8 cellular contexts compared by ENCODE assay signal in the genomic region with DNA sequence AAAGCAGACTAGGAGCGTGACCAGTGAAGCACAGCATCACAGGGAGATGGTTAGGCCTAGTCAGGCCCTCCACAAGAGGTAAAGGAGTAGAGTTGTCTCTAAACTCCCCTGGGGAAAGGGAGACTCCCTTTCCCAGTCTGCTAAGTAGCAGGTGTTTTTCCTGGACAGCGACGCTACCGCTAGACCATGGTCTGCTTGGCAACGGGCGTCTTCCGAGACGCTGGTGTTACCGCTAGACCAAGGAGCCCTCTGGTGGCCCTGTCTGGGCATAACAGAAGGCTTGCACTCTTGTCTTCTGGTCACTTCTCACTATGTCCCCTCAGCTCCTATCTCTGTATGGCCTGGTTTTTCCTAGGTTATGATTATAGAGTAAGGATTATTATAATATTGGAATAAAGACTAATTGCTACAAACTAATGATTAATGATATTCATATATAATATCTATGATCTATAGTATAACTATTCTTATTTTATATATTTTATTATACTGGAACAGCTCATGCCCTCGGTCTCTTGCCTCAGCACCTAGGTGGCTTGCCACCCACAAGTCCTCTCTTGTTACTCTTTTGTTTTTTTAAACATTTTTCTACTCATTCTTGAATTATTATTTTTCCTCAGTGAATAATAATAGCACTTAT. TPM values are rescaled to one million over a fixed set of nuclear protein-coding genes. Genes with fewer than 3 reads are reported as not detected.
DNase-seq lines count a peak whose midpoint lies in the region; ATAC-seq and TF ChIP-seq lines count a peak whose summit lies in the region.
"Not testable (repeated sequence)": the region's sequence is repeated elsewhere in the genome, so short reads cannot be mapped to it uniquely, and the experiment has no call there.

No MANE protein-coding gene starts in this region.

- H3K27ac ChIP-seq in foreskin keratinocyte; naive thymus-derived CD4-positive, alpha-beta T cell (ENCODE audit: low read depth, low read length): not testable (repeated sequence)

- H3K36me3 ChIP-seq in HAP-1 (replicated peaks); naive thymus-derived CD4-positive, alpha-beta T cell (ENCODE audit: control insufficient read depth in 2 of 3, insufficient read depth in 3 of 3, low read length in 3 of 3): not testable (repeated sequence)

- H3K9me3 Mint-ChIP-seq in naive thymus-derived CD4-positive, alpha-beta T cell, result peaks cover 0 to 20% (median 0%) of the 10 kb centered on the region in 11 donors

- in situ Hi-C loops in HAP-1 (cut with MboI; ENCODE audit: low sequenced_read_pairs), result not testable (repeated sequence)

- H3K4me1 ChIP-seq in HAP-1; foreskin keratinocyte; naive thymus-derived CD4-positive, alpha-beta T cell (ENCODE audit: control insufficient read depth in 2 of 2, insufficient read depth in 2 of 2, low read length in 2 of 2): not testable (repeated sequence)

- H3K4me3 ChIP-seq in HAP-1; naive thymus-derived CD4-positive, alpha-beta T cell (ENCODE audit: low read length): not testable (repeated sequence)

- peaks cover 10 to 21% (median 14%) of the 10 kb centered on the region in 7 donors for H3K4me1 Mint-ChIP-seq in naive thymus-derived CD4-positive, alpha-beta T cell

- peak; percentile 83 for TF ChIP-seq CTCF in foreskin keratinocyte (conservative IDR thresholded peaks at IDR 0.05)

- H3K36me3 Mint-ChIP-seq in naive thymus-derived CD4-positive, alpha-beta T cell, result peaks cover 0 to 12% (median 0%) of the 10 kb centered on the region in 5 donors

- DNase-seq in Ammon's horn (ENCODE audit: low spot score) (peak; percentile 58), HAP-1 (ENCODE audit: low spot score in 2 of 2) (peak; percentile 27 to 79), NCI-H748 treated with DMSO at 0.1 percent for 48 hours (lab: John Stamatoyannopoulos, UW) (peak; percentile 16), amniotic epithelial cell (ENCODE audit: low read depth) (peak; percentile 69), foreskin keratinocyte (peak in 1 of 2 donors; percentile 45)
- peak; percentile 64 for DNase-seq in activated CD4-positive, CD25-positive, alpha-beta regulatory T cell treated with anti-CD3 and anti-CD28 coated beads, Interleukin-2, amount 50 U/mL, for 72 hours
- DNase-seq in naive thymus-derived CD4-positive, alpha-beta T cell, result peak in 7 of 9 donors; percentile 25 to 49 (median 44)
- peak; percentile 38 to 45 for DNase-seq in stimulated activated CD4-positive, alpha-beta T cell treated with anti-CD3 and anti-CD28 coated beads, Interleukin-4, amount 100 ng/mL, for 4 hours

- H3K27me3 Mint-ChIP-seq in naive thymus-derived CD4-positive, alpha-beta T cell, result peaks cover 10 to 20% (median 11%) of the 10 kb centered on the region in 5 donors

- peak overlapping the region in 2 of 9 donors; percentile 12 to 60 for H3K27ac Mint-ChIP-seq in naive thymus-derived CD4-positive, alpha-beta T cell

- POLR2A ChIA-PET in naive thymus-derived CD4-positive, alpha-beta T cell (lab: Charles Lee), result not testable (repeated sequence)

- intact Hi-C loops in naive thymus-derived CD4-positive, alpha-beta T cell (cut with micrococcal nuclease), result loop anchor here in 1 of 2 donors (1.0 kb wide), 2 partner anchors 222 to 413 kb away; no protein-coding TSS in a partner anchor

- H3K9me3 ChIP-seq in HAP-1; naive thymus-derived CD4-positive, alpha-beta T cell (ENCODE audit: control insufficient read depth in 2 of 3, low read length in 3 of 3): not testable (repeated sequence)

- not testable (repeated sequence) for ATAC-seq in foreskin keratinocyte; naive thymus-derived CD4-positive, alpha-beta T cell

- not testable (repeated sequence) for H3K27me3 ChIP-seq in HAP-1 (ENCODE audit: low read depth); foreskin keratinocyte; naive thymus-derived CD4-positive, alpha-beta T cell (ENCODE audit: control insufficient read depth in 2 of 2, insufficient read depth in 2 of 2, low read length in 2 of 2)

- H3K4me3 Mint-ChIP-seq in naive thymus-derived CD4-positive, alpha-beta T cell, result peak overlapping the region in 2 of 10 donors; percentile 7 to 42

- CTCF ChIA-PET in naive thymus-derived CD4-positive, alpha-beta T cell (lab: Charles Lee), result interaction anchor here (0.6 to 2.5 kb wide), 6 partner anchors 9 to 417 kb away, joined by 3 to 20 read pairs (median 3); no protein-coding TSS in a partner anchor

RNA-seq across cellular contexts. Expression of a gene that starts 28.2 kb away (rescaled TPM):
- 67.4 and 74.0 TPM in 2 replicates for total RNA-seq in foreskin keratinocyte
- 64.9 and 70.3 TPM in 2 replicates for polyA plus RNA-seq in foreskin keratinocyte
- 10 to 100 TPM; 51.8 to 84.2 (median 77.5) TPM for total RNA-seq in naive thymus-derived CD4-positive, alpha-beta T cell
- polyA plus RNA-seq in naive thymus-derived CD4-positive, alpha-beta T cell, result 10 to 100 TPM; 83.6 to 86.4 TPM

RNA-seq across cellular contexts. Expression of a gene that starts 58.4 kb away (rescaled TPM):
- 19.6 and 20.3 TPM in 2 replicates for total RNA-seq in foreskin keratinocyte
- 11.3 and 12.6 TPM in 2 replicates for polyA plus RNA-seq in foreskin keratinocyte
- total RNA-seq in naive thymus-derived CD4-positive, alpha-beta T cell, result 10 to 100 TPM in 3 of 5 experiments, 1 to 10 TPM in 2; 6.4 to 23.8 (median 11.5) TPM
- polyA plus RNA-seq in naive thymus-derived CD4-positive, alpha-beta T cell, result 10 to 100 TPM in 1 of 2 donors, 1 to 10 TPM in 1; 9.5 to 13.8 TPM
